ENCODE assay signal across 1 cellular context in the genomic region with DNA sequence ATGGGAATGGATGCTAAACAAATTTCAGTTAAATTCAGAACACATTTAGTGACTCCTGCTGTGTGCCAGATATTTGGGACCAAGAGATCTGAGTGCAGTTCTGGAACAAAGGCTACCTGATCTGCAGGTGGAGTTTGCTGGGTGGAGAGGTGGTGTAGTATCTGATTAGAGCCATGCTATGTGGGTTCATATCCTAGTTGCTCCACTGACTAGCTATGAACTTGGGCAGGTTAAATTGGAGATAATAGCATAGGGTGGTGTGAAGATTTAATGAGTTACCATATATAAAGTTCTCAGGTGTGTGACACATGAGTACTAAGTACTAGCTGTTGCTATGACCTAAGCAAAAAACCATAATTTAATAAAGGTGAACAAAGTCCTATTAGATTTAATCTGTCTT.
TF ChIP-seq lines count a peak whose summit lies in the region.

No MANE protein-coding gene starts in this region.

TF ChIP-seq in HCT116, 20 proteins besides CTCF, POLR2A, EP300 and RAD21:
- TF ChIP-seq TCF7L2 (IDR thresholded peaks at IDR 0.05; ENCODE audit: borderline replicate concordance, extremely low read depth, insufficient read depth, insufficient read length) (no peak), CEBPB (IDR thresholded peaks at IDR 0.05; ENCODE audit: low read depth) (no peak), SIN3A (IDR thresholded peaks at IDR 0.05; ENCODE audit: low read depth) (no peak), CBX3 (IDR thresholded peaks at IDR 0.05; ENCODE audit: low read depth) (no peak), EGR1 (IDR thresholded peaks at IDR 0.05; ENCODE audit: low read depth) (no peak), ELF1 (IDR thresholded peaks at IDR 0.05; ENCODE audit: borderline replicate concordance, low read depth) (no peak), POLR2AphosphoS5 (IDR thresholded peaks at IDR 0.05; ENCODE audit: low read depth, low read length) (no peak), ZNF274 (IDR thresholded peaks at IDR 0.05; ENCODE audit: low read depth, low read length) (no peak), YY1 (IDR thresholded peaks at IDR 0.05; ENCODE audit: extremely low read depth, insufficient replicate concordance, low read depth, low read length) (no peak), JUND (IDR thresholded peaks at IDR 0.05) (no peak), EZH2phosphoT487 (IDR thresholded peaks at IDR 0.05; ENCODE audit: borderline replicate concordance) (no peak), SRF (IDR thresholded peaks at IDR 0.05; ENCODE audit: low read depth) (no peak), EZH2 (IDR thresholded peaks at IDR 0.05) (no peak), ZFX (IDR thresholded peaks at IDR 0.05) (no peak)
- TF ChIP-seq, protein P1, sequence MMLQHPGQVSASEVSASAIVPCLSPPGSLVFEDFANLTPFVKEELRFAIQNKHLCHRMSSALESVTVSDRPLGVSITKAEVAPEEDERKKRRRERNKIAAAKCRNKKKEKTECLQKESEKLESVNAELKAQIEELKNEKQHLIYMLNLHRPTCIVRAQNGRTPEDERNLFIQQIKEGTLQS (IDR thresholded peaks at IDR 0.05): no peak
- TF ChIP-seq, protein P2, sequence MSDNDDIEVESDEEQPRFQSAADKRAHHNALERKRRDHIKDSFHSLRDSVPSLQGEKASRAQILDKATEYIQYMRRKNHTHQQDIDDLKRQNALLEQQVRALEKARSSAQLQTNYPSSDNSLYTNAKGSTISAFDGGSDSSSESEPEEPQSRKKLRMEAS (IDR thresholded peaks at IDR 0.05): no peak
